Comparison of ENCODE assay signal across 1 cellular context in genomic region chr3:33008282-33008681, GRCh38.
TF ChIP-seq lines count a peak whose summit lies in the region.

No MANE protein-coding gene starts in this region.

TF ChIP-seq in K562, 482 proteins besides CTCF, POLR2A, EP300 and RAD21 (continued from another document and continues in another):
- TF ChIP-seq, protein P1, sequence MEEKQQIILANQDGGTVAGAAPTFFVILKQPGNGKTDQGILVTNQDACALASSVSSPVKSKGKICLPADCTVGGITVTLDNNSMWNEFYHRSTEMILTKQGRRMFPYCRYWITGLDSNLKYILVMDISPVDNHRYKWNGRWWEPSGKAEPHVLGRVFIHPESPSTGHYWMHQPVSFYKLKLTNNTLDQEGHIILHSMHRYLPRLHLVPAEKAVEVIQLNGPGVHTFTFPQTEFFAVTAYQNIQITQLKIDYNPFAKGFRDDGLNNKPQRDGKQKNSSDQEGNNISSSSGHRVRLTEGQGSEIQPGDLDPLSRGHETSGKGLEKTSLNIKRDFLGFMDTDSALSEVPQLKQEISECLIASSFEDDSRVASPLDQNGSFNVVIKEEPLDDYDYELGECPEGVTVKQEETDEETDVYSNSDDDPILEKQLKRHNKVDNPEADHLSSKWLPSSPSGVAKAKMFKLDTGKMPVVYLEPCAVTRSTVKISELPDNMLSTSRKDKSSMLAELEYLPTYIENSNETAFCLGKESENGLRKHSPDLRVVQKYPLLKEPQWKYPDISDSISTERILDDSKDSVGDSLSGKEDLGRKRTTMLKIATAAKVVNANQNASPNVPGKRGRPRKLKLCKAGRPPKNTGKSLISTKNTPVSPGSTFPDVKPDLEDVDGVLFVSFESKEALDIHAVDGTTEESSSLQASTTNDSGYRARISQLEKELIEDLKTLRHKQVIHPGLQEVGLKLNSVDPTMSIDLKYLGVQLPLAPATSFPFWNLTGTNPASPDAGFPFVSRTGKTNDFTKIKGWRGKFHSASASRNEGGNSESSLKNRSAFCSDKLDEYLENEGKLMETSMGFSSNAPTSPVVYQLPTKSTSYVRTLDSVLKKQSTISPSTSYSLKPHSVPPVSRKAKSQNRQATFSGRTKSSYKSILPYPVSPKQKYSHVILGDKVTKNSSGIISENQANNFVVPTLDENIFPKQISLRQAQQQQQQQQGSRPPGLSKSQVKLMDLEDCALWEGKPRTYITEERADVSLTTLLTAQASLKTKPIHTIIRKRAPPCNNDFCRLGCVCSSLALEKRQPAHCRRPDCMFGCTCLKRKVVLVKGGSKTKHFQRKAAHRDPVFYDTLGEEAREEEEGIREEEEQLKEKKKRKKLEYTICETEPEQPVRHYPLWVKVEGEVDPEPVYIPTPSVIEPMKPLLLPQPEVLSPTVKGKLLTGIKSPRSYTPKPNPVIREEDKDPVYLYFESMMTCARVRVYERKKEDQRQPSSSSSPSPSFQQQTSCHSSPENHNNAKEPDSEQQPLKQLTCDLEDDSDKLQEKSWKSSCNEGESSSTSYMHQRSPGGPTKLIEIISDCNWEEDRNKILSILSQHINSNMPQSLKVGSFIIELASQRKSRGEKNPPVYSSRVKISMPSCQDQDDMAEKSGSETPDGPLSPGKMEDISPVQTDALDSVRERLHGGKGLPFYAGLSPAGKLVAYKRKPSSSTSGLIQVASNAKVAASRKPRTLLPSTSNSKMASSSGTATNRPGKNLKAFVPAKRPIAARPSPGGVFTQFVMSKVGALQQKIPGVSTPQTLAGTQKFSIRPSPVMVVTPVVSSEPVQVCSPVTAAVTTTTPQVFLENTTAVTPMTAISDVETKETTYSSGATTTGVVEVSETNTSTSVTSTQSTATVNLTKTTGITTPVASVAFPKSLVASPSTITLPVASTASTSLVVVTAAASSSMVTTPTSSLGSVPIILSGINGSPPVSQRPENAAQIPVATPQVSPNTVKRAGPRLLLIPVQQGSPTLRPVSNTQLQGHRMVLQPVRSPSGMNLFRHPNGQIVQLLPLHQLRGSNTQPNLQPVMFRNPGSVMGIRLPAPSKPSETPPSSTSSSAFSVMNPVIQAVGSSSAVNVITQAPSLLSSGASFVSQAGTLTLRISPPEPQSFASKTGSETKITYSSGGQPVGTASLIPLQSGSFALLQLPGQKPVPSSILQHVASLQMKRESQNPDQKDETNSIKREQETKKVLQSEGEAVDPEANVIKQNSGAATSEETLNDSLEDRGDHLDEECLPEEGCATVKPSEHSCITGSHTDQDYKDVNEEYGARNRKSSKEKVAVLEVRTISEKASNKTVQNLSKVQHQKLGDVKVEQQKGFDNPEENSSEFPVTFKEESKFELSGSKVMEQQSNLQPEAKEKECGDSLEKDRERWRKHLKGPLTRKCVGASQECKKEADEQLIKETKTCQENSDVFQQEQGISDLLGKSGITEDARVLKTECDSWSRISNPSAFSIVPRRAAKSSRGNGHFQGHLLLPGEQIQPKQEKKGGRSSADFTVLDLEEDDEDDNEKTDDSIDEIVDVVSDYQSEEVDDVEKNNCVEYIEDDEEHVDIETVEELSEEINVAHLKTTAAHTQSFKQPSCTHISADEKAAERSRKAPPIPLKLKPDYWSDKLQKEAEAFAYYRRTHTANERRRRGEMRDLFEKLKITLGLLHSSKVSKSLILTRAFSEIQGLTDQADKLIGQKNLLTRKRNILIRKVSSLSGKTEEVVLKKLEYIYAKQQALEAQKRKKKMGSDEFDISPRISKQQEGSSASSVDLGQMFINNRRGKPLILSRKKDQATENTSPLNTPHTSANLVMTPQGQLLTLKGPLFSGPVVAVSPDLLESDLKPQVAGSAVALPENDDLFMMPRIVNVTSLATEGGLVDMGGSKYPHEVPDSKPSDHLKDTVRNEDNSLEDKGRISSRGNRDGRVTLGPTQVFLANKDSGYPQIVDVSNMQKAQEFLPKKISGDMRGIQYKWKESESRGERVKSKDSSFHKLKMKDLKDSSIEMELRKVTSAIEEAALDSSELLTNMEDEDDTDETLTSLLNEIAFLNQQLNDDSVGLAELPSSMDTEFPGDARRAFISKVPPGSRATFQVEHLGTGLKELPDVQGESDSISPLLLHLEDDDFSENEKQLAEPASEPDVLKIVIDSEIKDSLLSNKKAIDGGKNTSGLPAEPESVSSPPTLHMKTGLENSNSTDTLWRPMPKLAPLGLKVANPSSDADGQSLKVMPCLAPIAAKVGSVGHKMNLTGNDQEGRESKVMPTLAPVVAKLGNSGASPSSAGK (IDR thresholded peaks at IDR 0.05), result no peak
- TF ChIP-seq TRIM24 (IDR thresholded peaks at IDR 0.05) (peak; percentile 59 to 71; a peak in 2 of 4 replicates), ZKSCAN3 (CRISPR knock-in tag; IDR thresholded peaks at IDR 0.05) (no peak), FOXJ3 (CRISPR knock-in tag; IDR thresholded peaks at IDR 0.05) (no peak), HNRNPUL1 (IDR thresholded peaks at IDR 0.05; ENCODE audit: low read length) (no peak; the same call in 1 of the 2 replicates), FOSL1 (tag; conservative IDR thresholded peaks at IDR 0.05) (no peak), KLF1 (tag; IDR thresholded peaks at IDR 0.05) (no peak), ZBTB8A (IDR thresholded peaks at IDR 0.05; ENCODE audit: partially characterized antibody) (no peak), EWSR1 (IDR thresholded peaks at IDR 0.05; ENCODE audit: borderline replicate concordance, low read depth, partially characterized antibody) (no peak), MED1 (CRISPR knock-in tag; IDR thresholded peaks at IDR 0.05; ENCODE audit: borderline replicate concordance) (no peak), CBX1 (IDR thresholded peaks at IDR 0.05; ENCODE audit: low read depth) (no peak), TFAM (CRISPR knock-in tag; conservative IDR thresholded peaks at IDR 0.05) (no peak), RAD51 (IDR thresholded peaks at IDR 0.05; ENCODE audit: borderline replicate concordance, low read depth) (no peak), SIRT6 (IDR thresholded peaks at IDR 0.05; ENCODE audit: low read depth, low read length) (no peak), SUPT5H (IDR thresholded peaks at IDR 0.05) (0 out of 2 replicates have a peak, but pooled peaks have one; percentile 46), RCOR1 (IDR thresholded peaks at IDR 0.05; ENCODE audit: borderline replicate concordance in 1 of 2, low read depth in 2 of 2, low read length in 2 of 2) (peak in 1 of 2 experiments; percentile 59; a peak in 1 of 4 replicates), EP400 (IDR thresholded peaks at IDR 0.05) (peak; percentile 20; the same call in 1 of the 2 replicates), NR4A1 (CRISPR knock-in tag; IDR thresholded peaks at IDR 0.05) (no peak), NR4A1 (tag; IDR thresholded peaks at IDR 0.05) (no peak), IRF1 (CRISPR knock-in tag; IDR thresholded peaks at IDR 0.05; ENCODE audit: borderline replicate concordance) (no peak), NELFE (IDR thresholded peaks at IDR 0.05; ENCODE audit: insufficient read depth, insufficient read length) (no peak), NFRKB (IDR thresholded peaks at IDR 0.05; ENCODE audit: low read depth) (no peak), CC2D1A (IDR thresholded peaks at IDR 0.05) (peak; percentile 43; the same call in 1 of the 2 replicates), ZNF449 (CRISPR knock-in tag; IDR thresholded peaks at IDR 0.05) (no peak), ZNF143 (CRISPR knock-in tag; IDR thresholded peaks at IDR 0.05) (no peak), FOXM1 (IDR thresholded peaks at IDR 0.05; ENCODE audit: low read depth) (peak; percentile 14; the same call in 1 of the 2 replicates), FOXM1 (CRISPR knock-in tag; IDR thresholded peaks at IDR 0.05; ENCODE audit: low read depth) (no peak), ETV6 (IDR thresholded peaks at IDR 0.05; ENCODE audit: borderline replicate concordance in 1 of 2, low read depth in 2 of 2, low read length in 1 of 2) (peak; percentile 58 to 92; a peak in 3 of 4 replicates), ETV6 (CRISPR knock-in tag; IDR thresholded peaks at IDR 0.05; ENCODE audit: borderline replicate concordance) (no peak)
- TF ChIP-seq, protein P2, sequence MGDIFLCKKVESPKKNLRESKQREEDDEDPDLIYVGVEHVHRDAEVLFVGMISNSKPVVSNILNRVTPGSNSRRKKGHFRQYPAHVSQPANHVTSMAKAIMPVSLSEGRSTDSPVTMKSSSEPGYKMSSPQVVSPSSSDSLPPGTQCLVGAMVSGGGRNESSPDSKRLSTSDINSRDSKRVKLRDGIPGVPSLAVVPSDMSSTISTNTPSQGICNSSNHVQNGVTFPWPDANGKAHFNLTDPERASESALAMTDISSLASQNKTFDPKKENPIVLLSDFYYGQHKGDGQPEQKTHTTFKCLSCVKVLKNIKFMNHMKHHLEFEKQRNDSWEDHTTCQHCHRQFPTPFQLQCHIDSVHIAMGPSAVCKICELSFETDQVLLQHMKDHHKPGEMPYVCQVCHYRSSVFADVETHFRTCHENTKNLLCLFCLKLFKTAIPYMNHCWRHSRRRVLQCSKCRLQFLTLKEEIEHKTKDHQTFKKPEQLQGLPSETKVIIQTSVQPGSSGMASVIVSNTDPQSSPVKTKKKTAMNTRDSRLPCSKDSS (IDR thresholded peaks at IDR 0.05; ENCODE audit: low read depth, partially characterized antibody), result no peak
- TF ChIP-seq, protein P3, sequence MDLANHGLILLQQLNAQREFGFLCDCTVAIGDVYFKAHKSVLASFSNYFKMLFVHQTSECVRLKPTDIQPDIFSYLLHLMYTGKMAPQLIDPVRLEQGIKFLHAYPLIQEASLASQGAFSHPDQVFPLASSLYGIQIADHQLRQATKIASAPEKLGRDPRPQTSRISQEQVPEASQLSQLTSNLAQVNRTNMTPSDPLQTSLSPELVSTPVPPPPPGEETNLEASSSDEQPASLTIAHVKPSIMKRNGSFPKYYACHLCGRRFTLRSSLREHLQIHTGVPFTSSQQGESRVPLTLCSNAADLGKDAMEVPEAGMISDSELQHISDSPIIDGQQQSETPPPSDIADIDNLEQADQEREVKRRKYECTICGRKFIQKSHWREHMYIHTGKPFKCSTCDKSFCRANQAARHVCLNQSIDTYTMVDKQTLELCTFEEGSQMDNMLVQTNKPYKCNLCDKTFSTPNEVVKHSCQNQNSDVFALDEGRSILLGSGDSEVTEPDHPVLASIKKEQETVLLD (IDR thresholded peaks at IDR 0.05), result peak; percentile 74; the same call in 1 of the 2 replicates
- TF ChIP-seq, protein P4, sequence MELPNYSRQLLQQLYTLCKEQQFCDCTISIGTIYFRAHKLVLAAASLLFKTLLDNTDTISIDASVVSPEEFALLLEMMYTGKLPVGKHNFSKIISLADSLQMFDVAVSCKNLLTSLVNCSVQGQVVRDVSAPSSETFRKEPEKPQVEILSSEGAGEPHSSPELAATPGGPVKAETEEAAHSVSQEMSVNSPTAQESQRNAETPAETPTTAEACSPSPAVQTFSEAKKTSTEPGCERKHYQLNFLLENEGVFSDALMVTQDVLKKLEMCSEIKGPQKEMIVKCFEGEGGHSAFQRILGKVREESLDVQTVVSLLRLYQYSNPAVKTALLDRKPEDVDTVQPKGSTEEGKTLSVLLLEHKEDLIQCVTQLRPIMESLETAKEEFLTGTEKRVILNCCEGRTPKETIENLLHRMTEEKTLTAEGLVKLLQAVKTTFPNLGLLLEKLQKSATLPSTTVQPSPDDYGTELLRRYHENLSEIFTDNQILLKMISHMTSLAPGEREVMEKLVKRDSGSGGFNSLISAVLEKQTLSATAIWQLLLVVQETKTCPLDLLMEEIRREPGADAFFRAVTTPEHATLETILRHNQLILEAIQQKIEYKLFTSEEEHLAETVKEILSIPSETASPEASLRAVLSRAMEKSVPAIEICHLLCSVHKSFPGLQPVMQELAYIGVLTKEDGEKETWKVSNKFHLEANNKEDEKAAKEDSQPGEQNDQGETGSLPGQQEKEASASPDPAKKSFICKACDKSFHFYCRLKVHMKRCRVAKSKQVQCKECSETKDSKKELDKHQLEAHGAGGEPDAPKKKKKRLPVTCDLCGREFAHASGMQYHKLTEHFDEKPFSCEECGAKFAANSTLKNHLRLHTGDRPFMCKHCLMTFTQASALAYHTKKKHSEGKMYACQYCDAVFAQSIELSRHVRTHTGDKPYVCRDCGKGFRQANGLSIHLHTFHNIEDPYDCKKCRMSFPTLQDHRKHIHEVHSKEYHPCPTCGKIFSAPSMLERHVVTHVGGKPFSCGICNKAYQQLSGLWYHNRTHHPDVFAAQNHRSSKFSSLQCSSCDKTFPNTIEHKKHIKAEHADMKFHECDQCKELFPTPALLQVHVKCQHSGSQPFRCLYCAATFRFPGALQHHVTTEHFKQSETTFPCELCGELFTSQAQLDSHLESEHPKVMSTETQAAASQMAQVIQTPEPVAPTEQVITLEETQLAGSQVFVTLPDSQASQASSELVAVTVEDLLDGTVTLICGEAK (IDR thresholded peaks at IDR 0.05), result peak; percentile 82
- TF ChIP-seq, protein P4 (CRISPR knock-in tag; IDR thresholded peaks at IDR 0.05), result no peak
